ENCODE assay signal across 3 cellular contexts in the genomic region with DNA sequence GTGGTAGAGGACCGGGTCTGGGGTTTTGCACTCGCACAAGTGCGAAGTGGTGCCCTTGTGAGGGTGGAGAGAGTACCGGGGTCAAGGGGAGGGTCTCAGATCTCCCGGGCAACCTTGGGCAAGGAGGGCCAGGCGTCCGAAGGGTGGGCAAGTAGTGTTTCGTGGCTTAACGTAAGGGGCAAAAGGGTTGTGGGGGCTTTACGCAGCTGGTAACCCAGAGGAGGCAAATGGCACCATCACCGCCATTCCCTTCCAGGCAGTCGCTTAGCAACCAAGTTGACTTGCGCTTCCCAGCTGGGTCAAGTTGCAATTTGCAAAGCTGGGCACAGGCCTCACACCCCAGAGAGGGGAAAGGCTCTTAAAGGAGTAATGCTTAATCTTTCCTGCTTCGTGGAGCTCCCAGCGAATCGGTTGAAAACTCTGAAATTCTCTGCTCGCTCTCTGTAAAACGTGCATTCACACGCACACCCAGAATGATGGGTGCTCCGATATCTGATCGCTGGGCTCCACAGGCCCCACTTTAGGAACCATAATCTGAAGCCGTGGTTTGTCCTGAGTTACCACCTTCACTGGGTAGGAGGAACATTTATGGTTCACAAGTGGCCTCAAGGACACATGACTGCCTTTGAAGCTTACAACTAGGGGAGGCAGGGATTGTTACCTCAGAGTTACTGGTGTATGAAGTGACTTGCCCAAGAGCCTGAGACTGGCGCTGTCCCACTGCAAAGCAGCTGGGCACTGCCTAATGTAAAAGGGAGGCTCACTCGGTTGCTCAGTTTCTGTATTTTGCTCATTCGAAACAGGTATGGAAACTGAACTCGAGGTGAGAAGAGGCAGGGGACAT.
TF ChIP-seq lines count a peak whose summit lies in the region.

No MANE protein-coding gene starts in this region.

TF ChIP-seq in SK-N-SH, 30 proteins besides CTCF, POLR2A, EP300 and RAD21 (continues in another document):
- TF ChIP-seq, protein P1, sequence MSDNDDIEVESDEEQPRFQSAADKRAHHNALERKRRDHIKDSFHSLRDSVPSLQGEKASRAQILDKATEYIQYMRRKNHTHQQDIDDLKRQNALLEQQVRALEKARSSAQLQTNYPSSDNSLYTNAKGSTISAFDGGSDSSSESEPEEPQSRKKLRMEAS (IDR thresholded peaks at IDR 0.05; ENCODE audit: low read depth): no peak
- TF ChIP-seq, protein P2, sequence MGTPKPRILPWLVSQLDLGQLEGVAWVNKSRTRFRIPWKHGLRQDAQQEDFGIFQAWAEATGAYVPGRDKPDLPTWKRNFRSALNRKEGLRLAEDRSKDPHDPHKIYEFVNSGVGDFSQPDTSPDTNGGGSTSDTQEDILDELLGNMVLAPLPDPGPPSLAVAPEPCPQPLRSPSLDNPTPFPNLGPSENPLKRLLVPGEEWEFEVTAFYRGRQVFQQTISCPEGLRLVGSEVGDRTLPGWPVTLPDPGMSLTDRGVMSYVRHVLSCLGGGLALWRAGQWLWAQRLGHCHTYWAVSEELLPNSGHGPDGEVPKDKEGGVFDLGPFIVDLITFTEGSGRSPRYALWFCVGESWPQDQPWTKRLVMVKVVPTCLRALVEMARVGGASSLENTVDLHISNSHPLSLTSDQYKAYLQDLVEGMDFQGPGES (IDR thresholded peaks at IDR 0.05; ENCODE audit: low read depth, low read length): no peak
- no peak for TF ChIP-seq RCOR1 (IDR thresholded peaks at IDR 0.05; ENCODE audit: low read length)
- no peak for TF ChIP-seq EZH2phosphoT487 (IDR thresholded peaks at IDR 0.05; ENCODE audit: borderline replicate concordance, low read depth)
- TF ChIP-seq, protein P3, sequence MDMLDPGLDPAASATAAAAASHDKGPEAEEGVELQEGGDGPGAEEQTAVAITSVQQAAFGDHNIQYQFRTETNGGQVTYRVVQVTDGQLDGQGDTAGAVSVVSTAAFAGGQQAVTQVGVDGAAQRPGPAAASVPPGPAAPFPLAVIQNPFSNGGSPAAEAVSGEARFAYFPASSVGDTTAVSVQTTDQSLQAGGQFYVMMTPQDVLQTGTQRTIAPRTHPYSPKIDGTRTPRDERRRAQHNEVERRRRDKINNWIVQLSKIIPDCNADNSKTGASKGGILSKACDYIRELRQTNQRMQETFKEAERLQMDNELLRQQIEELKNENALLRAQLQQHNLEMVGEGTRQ (IDR thresholded peaks at IDR 0.05; ENCODE audit: borderline replicate concordance, low read depth, low read length): no peak
- no peak for TF ChIP-seq FOXJ3 (CRISPR knock-in tag; IDR thresholded peaks at IDR 0.05)
- no peak for TF ChIP-seq NFIC (IDR thresholded peaks at IDR 0.05; ENCODE audit: borderline replicate concordance)
- TF ChIP-seq FOSL2 (IDR thresholded peaks at IDR 0.05; ENCODE audit: borderline replicate concordance, low read depth): no peak
- no peak for TF ChIP-seq GABPA (IDR thresholded peaks at IDR 0.05; ENCODE audit: low read depth)
- TF ChIP-seq MEF2A (IDR thresholded peaks at IDR 0.05; ENCODE audit: borderline replicate concordance, low read depth): no peak
- TF ChIP-seq TCF12 (IDR thresholded peaks at IDR 0.05): no peak
- TF ChIP-seq CHD2 (IDR thresholded peaks at IDR 0.05; ENCODE audit: low read length, partially characterized antibody): no peak
- TF ChIP-seq ELF1 (IDR thresholded peaks at IDR 0.05): no peak
- TF ChIP-seq, protein P4, sequence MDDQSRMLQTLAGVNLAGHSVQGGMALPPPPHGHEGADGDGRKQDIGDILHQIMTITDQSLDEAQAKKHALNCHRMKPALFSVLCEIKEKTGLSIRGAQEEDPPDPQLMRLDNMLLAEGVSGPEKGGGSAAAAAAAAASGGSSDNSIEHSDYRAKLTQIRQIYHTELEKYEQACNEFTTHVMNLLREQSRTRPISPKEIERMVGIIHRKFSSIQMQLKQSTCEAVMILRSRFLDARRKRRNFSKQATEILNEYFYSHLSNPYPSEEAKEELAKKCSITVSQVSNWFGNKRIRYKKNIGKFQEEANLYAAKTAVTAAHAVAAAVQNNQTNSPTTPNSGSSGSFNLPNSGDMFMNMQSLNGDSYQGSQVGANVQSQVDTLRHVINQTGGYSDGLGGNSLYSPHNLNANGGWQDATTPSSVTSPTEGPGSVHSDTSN (IDR thresholded peaks at IDR 0.05): no peak
- TF ChIP-seq RFX5 (IDR thresholded peaks at IDR 0.05; ENCODE audit: low read length): no peak

TF ChIP-seq in SK-N-SH treated with all-trans-retinoic acid at 6 μM for 48 hours, 23 proteins besides CTCF, POLR2A, EP300 and RAD21 (continues in another document):
- TF ChIP-seq OSR1 (CRISPR knock-in tag; IDR thresholded peaks at IDR 0.05) (no peak), ZNF565 (CRISPR knock-in tag; conservative IDR thresholded peaks at IDR 0.05; ENCODE audit: low read depth) (no peak), BACH2 (CRISPR knock-in tag; IDR thresholded peaks at IDR 0.05; ENCODE audit: borderline replicate concordance) (no peak), TOX (CRISPR knock-in tag; IDR thresholded peaks at IDR 0.05; ENCODE audit: borderline replicate concordance) (no peak), POU6F1 (CRISPR knock-in tag; IDR thresholded peaks at IDR 0.05; ENCODE audit: borderline replicate concordance, low read depth) (no peak), ZFP3 (CRISPR knock-in tag; IDR thresholded peaks at IDR 0.05) (no peak), PPARA (CRISPR knock-in tag; IDR thresholded peaks at IDR 0.05; ENCODE audit: borderline replicate concordance) (no peak), ZFP30 (CRISPR knock-in tag; IDR thresholded peaks at IDR 0.05) (no peak), ESRRG (CRISPR knock-in tag; IDR thresholded peaks at IDR 0.05) (no peak), RARB (CRISPR knock-in tag; IDR thresholded peaks at IDR 0.05) (no peak), ZC3H10 (CRISPR knock-in tag; IDR thresholded peaks at IDR 0.05) (no peak), ISL1 (CRISPR knock-in tag; IDR thresholded peaks at IDR 0.05) (no peak), ZNF70 (CRISPR knock-in tag; IDR thresholded peaks at IDR 0.05) (no peak)
- TF ChIP-seq, protein P5, sequence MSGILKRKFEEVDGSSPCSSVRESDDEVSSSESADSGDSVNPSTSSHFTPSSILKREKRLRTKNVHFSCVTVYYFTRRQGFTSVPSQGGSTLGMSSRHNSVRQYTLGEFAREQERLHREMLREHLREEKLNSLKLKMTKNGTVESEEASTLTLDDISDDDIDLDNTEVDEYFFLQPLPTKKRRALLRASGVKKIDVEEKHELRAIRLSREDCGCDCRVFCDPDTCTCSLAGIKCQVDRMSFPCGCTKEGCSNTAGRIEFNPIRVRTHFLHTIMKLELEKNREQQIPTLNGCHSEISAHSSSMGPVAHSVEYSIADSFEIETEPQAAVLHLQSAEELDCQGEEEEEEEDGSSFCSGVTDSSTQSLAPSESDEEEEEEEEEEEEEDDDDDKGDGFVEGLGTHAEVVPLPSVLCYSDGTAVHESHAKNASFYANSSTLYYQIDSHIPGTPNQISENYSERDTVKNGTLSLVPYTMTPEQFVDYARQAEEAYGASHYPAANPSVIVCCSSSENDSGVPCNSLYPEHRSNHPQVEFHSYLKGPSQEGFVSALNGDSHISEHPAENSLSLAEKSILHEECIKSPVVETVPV (CRISPR knock-in tag; IDR thresholded peaks at IDR 0.05): no peak
- TF ChIP-seq, protein P6, sequence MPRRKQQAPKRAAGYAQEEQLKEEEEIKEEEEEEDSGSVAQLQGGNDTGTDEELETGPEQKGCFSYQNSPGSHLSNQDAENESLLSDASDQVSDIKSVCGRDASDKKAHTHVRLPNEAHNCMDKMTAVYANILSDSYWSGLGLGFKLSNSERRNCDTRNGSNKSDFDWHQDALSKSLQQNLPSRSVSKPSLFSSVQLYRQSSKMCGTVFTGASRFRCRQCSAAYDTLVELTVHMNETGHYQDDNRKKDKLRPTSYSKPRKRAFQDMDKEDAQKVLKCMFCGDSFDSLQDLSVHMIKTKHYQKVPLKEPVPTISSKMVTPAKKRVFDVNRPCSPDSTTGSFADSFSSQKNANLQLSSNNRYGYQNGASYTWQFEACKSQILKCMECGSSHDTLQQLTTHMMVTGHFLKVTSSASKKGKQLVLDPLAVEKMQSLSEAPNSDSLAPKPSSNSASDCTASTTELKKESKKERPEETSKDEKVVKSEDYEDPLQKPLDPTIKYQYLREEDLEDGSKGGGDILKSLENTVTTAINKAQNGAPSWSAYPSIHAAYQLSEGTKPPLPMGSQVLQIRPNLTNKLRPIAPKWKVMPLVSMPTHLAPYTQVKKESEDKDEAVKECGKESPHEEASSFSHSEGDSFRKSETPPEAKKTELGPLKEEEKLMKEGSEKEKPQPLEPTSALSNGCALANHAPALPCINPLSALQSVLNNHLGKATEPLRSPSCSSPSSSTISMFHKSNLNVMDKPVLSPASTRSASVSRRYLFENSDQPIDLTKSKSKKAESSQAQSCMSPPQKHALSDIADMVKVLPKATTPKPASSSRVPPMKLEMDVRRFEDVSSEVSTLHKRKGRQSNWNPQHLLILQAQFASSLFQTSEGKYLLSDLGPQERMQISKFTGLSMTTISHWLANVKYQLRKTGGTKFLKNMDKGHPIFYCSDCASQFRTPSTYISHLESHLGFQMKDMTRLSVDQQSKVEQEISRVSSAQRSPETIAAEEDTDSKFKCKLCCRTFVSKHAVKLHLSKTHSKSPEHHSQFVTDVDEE (CRISPR knock-in tag; IDR thresholded peaks at IDR 0.05): no peak

TF ChIP-seq in H1, 55 proteins besides CTCF, POLR2A, EP300 and RAD21:
- no peak for TF ChIP-seq JUN (IDR thresholded peaks at IDR 0.05; ENCODE audit: low read depth, low read length)
- TF ChIP-seq KDM1A (IDR thresholded peaks at IDR 0.05; ENCODE audit: borderline replicate concordance, low read length): no peak
- peak; percentile 22 for TF ChIP-seq ASH2L (IDR thresholded peaks at IDR 0.05; ENCODE audit: low read length)
- peak; percentile 72 for TF ChIP-seq KDM4A (IDR thresholded peaks at IDR 0.05; ENCODE audit: low read depth, low read length, severe bottlenecking)
- peak; percentile 53 for TF ChIP-seq SAP30 (IDR thresholded peaks at IDR 0.05; ENCODE audit: insufficient read depth, insufficient replicate concordance, low read length)
- peak; percentile 9 for TF ChIP-seq CTBP2 (IDR thresholded peaks at IDR 0.05; ENCODE audit: borderline replicate concordance, insufficient read depth, insufficient read length, low read length)
- peak; percentile 82 to 86; a peak in 1 of 4 replicates for TF ChIP-seq SIN3A (conservative IDR thresholded peaks at IDR 0.05 in 1 of 2, IDR thresholded peaks at IDR 0.05 in 1 of 2; ENCODE audit: low read depth in 1 of 2, low read length in 2 of 2)
